ENCODE assay signal across 1 cellular context in genomic region chr19:7852851-7853759, GRCh38.
TF ChIP-seq lines count a peak whose summit lies in the region.

No MANE protein-coding gene starts in this region.

TF ChIP-seq in K562, 482 proteins besides CTCF, POLR2A, EP300 and RAD21 (continued from another document and continues in another):
- peak; percentile 71; the same call in 1 of the 2 replicates for TF ChIP-seq ARID4B (CRISPR knock-in tag; IDR thresholded peaks at IDR 0.05)
- no peak for TF ChIP-seq TRIM25 (IDR thresholded peaks at IDR 0.05; ENCODE audit: borderline replicate concordance)
- TF ChIP-seq MIER1 (IDR thresholded peaks at IDR 0.05; ENCODE audit: low read depth): no peak
- peak; percentile 47 for TF ChIP-seq CBFA2T2 (conservative IDR thresholded peaks at IDR 0.05)
- 0 out of 2 replicates have a peak, but pooled peaks have one; percentile 29 for TF ChIP-seq JUND (IDR thresholded peaks at IDR 0.05; ENCODE audit: borderline replicate concordance, low read depth, low read length)
- TF ChIP-seq JUND (tag; IDR thresholded peaks at IDR 0.05; ENCODE audit: borderline replicate concordance, low read depth, low read length): no peak
- no peak for TF ChIP-seq U2AF1 (optimal IDR thresholded peaks at IDR 0.05; ENCODE audit: low read depth, low read length)
- no peak for TF ChIP-seq EWSR1 (IDR thresholded peaks at IDR 0.05; ENCODE audit: borderline replicate concordance, low read depth, partially characterized antibody)
- peak; percentile 49; the same call in 1 of the 2 replicates for TF ChIP-seq TCF7 (IDR thresholded peaks at IDR 0.05; ENCODE audit: borderline replicate concordance)
- no peak for TF ChIP-seq ZNF57 (CRISPR knock-in tag; IDR thresholded peaks at IDR 0.05)
- TF ChIP-seq ATF1 (CRISPR knock-in tag; IDR thresholded peaks at IDR 0.05): no peak
- TF ChIP-seq ATF1 (tag; IDR thresholded peaks at IDR 0.05): peak; percentile 17; the same call in 1 of the 2 replicates
- TF ChIP-seq MBD2 (IDR thresholded peaks at IDR 0.05; ENCODE audit: borderline replicate concordance, low read depth): no peak
- TF ChIP-seq ZNF79 (CRISPR knock-in tag; IDR thresholded peaks at IDR 0.05; ENCODE audit: low read depth): no peak
- TF ChIP-seq ZNF830 (CRISPR knock-in tag; IDR thresholded peaks at IDR 0.05): no peak
- TF ChIP-seq ZNF695 (CRISPR knock-in tag; IDR thresholded peaks at IDR 0.05): no peak
- TF ChIP-seq SMARCB1 (IDR thresholded peaks at IDR 0.05; ENCODE audit: insufficient read length, low read depth): no peak
- TF ChIP-seq CBX2 (IDR thresholded peaks at IDR 0.05; ENCODE audit: insufficient read depth, low read length, poor library complexity, severe bottlenecking): no peak
- peak; percentile 50; the same call in 1 of the 2 replicates for TF ChIP-seq PKNOX1 (IDR thresholded peaks at IDR 0.05)
- TF ChIP-seq STAT5B (CRISPR knock-in tag; IDR thresholded peaks at IDR 0.05): no peak
- no peak for TF ChIP-seq ESRRB (CRISPR knock-in tag; IDR thresholded peaks at IDR 0.05; ENCODE audit: borderline replicate concordance)
- no peak for TF ChIP-seq ZNF316 (IDR thresholded peaks at IDR 0.05)
- no peak for TF ChIP-seq CHD4 (IDR thresholded peaks at IDR 0.05; ENCODE audit: insufficient read depth, insufficient replicate concordance, low read depth, low read length, poor library complexity, severe bottlenecking)
- TF ChIP-seq ZNF592 (IDR thresholded peaks at IDR 0.05): no peak
- TF ChIP-seq GABPB1 (CRISPR knock-in tag; IDR thresholded peaks at IDR 0.05): peak; percentile 35; the same call in 1 of the 2 replicates
- no peak for TF ChIP-seq BRD4 (IDR thresholded peaks at IDR 0.05)
- no peak for TF ChIP-seq ATF4 (CRISPR knock-in tag; IDR thresholded peaks at IDR 0.05)
- no peak for TF ChIP-seq NCOA1 (IDR thresholded peaks at IDR 0.05; ENCODE audit: low read depth)
- peak; percentile 47 for TF ChIP-seq MYC (IDR thresholded peaks at IDR 0.05; ENCODE audit: low read depth, low read length)
- TF ChIP-seq MYC (CRISPR knock-in tag; IDR thresholded peaks at IDR 0.05; ENCODE audit: borderline replicate concordance, low read depth): no peak
- TF ChIP-seq THRA (IDR thresholded peaks at IDR 0.05): no peak
- TF ChIP-seq ARID1B (IDR thresholded peaks at IDR 0.05): peak; percentile 24; the same call in 1 of the 2 replicates
- TF ChIP-seq MYNN (IDR thresholded peaks at IDR 0.05): peak; percentile 77; the same call in 1 of the 2 replicates
- no peak for TF ChIP-seq MYNN (CRISPR knock-in tag; IDR thresholded peaks at IDR 0.05)
- no peak for TF ChIP-seq SMAD2 (IDR thresholded peaks at IDR 0.05; ENCODE audit: low read depth, low read length)
- TF ChIP-seq ZHX1 (conservative IDR thresholded peaks at IDR 0.05; ENCODE audit: low read length): no peak
- TF ChIP-seq EGR1 (conservative IDR thresholded peaks at IDR 0.05): peak; percentile 88
- no peak for TF ChIP-seq MCM5 (IDR thresholded peaks at IDR 0.05; ENCODE audit: low read depth)
- no peak for TF ChIP-seq ZNF398 (CRISPR knock-in tag; IDR thresholded peaks at IDR 0.05)
- TF ChIP-seq HIVEP1 (CRISPR knock-in tag; IDR thresholded peaks at IDR 0.05): no peak
- TF ChIP-seq HDAC1 (IDR thresholded peaks at IDR 0.05): peak in 1 of 2 experiments; percentile 75; a peak in 2 of 4 replicates
- 0 out of 2 replicates have a peak, but pooled peaks have one; percentile 25 for TF ChIP-seq E2F4 (CRISPR knock-in tag; IDR thresholded peaks at IDR 0.05; ENCODE audit: low read depth)
- TF ChIP-seq POLR2AphosphoS2 (IDR thresholded peaks at IDR 0.05; ENCODE audit: low read length): no peak
- peak; percentile 49; the same call in 1 of the 2 replicates for TF ChIP-seq L3MBTL2 (IDR thresholded peaks at IDR 0.05)
- TF ChIP-seq PRPF4 (IDR thresholded peaks at IDR 0.05; ENCODE audit: insufficient read depth, low read depth, low read length, poor library complexity, severe bottlenecking): no peak
- TF ChIP-seq ZNF436 (CRISPR knock-in tag; IDR thresholded peaks at IDR 0.05): no peak
- no peak for TF ChIP-seq ZBED1 (IDR thresholded peaks at IDR 0.05)
- TF ChIP-seq SMARCC2 (IDR thresholded peaks at IDR 0.05; ENCODE audit: low read depth): no peak
